ENCODE assay signal across 8 cellular contexts in the genomic region with DNA sequence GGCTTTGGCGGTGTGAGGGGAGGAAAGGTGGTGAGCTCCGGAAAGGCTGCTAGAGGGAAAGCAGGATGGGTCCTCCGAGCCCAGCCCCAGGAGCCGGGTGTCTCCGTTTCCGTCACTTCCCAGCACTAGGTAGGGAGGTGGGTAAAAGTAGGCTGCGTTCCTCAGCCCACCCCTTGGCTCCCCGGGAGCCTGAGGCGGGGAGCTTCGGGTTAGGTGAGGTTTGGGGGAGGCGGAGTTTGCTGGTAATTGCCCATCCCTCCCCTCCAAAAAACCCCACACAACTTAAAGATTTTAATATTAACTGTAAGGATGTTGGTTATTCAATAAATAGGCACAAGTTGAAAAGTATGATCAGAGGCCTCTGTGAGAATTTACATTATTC. TPM values are rescaled to one million over a fixed set of nuclear protein-coding genes. Genes with fewer than 3 reads are reported as not detected.
DNase-seq lines count a peak whose midpoint lies in the region; ATAC-seq and TF ChIP-seq lines count a peak whose summit lies in the region.

No MANE protein-coding gene starts in this region.

- no peaks in the 10 kb centered on the region for H3K27me3 Mint-ChIP-seq in CD4-positive, CD25-positive, alpha-beta regulatory T cell
- no peaks in the 10 kb centered on the region for H3K27me3 Mint-ChIP-seq in chondrocyte (ENCODE audit: low read depth)
- H3K27me3 Mint-ChIP-seq in nephron progenitor cell (ENCODE audit: low read depth, poor library complexity): no peaks in the 10 kb centered on the region

- no peaks in the 10 kb centered on the region for H3K9me3 Mint-ChIP-seq in CD4-positive, CD25-positive, alpha-beta regulatory T cell
- H3K9me3 Mint-ChIP-seq in chondrocyte (ENCODE audit: low read depth) (no peaks in the 10 kb centered on the region), nephron progenitor cell (peaks cover 8% of the 10 kb centered on the region)

- H3K9me3 ChIP-seq in CD4-positive, CD25-positive, alpha-beta regulatory T cell (ENCODE audit: control insufficient read depth in 2 of 2, low read length in 2 of 2): no peaks in the 10 kb centered on the region

- no peaks in the 10 kb centered on the region for H3K27me3 ChIP-seq in CD4-positive, CD25-positive, alpha-beta regulatory T cell (ENCODE audit: control insufficient read depth, insufficient read depth, low read length)

- peak overlapping the region; percentile 90 to 100 (median 98) for H3K4me3 Mint-ChIP-seq in CD4-positive, CD25-positive, alpha-beta regulatory T cell
- H3K4me3 Mint-ChIP-seq in chondrocyte (ENCODE audit: unreplicated experiment) (peak overlapping the region; percentile 100), nephron progenitor cell (peak overlapping the region; percentile 97)

- H3K36me3 ChIP-seq in CD4-positive, CD25-positive, alpha-beta regulatory T cell (ENCODE audit: control insufficient read depth, insufficient read depth, low read length): no peaks in the 10 kb centered on the region

- TF ChIP-seq CTCF in chondrocyte (IDR thresholded peaks at IDR 0.05): no peak
- no peak for TF ChIP-seq CTCF in nephron progenitor cell (IDR thresholded peaks at IDR 0.05)

- peaks cover 23% of the 10 kb centered on the region for H3K4me1 ChIP-seq in CD4-positive, CD25-positive, alpha-beta regulatory T cell (ENCODE audit: control insufficient read depth, insufficient read depth, low read length, poor library complexity, severe bottlenecking)

- H3K36me3 Mint-ChIP-seq in CD4-positive, CD25-positive, alpha-beta regulatory T cell: peaks cover 5% of the 10 kb centered on the region
- no peaks in the 10 kb centered on the region for H3K36me3 Mint-ChIP-seq in chondrocyte (ENCODE audit: low read depth)
- peaks cover 25% of the 10 kb centered on the region for H3K36me3 Mint-ChIP-seq in nephron progenitor cell (ENCODE audit: low read depth)

- peak overlapping the region; percentile 90 for H3K27ac ChIP-seq in CD4-positive, CD25-positive, alpha-beta regulatory T cell (ENCODE audit: insufficient read depth, low read length, poor library complexity, severe bottlenecking)

- peak overlapping the region; percentile 78 for H3K4me3 ChIP-seq in CD4-positive, CD25-positive, alpha-beta regulatory T cell (ENCODE audit: low read depth, low read length)

- peak overlapping the region; percentile 99 to 100 (median 99) for H3K27ac Mint-ChIP-seq in CD4-positive, CD25-positive, alpha-beta regulatory T cell
- peak overlapping the region; percentile 100 for H3K27ac Mint-ChIP-seq in chondrocyte (ENCODE audit: unreplicated experiment)
- H3K27ac Mint-ChIP-seq in nephron progenitor cell: peak overlapping the region; percentile 96

- ATAC-seq in CD4-positive, CD25-positive, alpha-beta regulatory T cell (ENCODE audit: low read depth in 2 of 2): peak; percentile 3
- ATAC-seq in GM19468 (IDR thresholded peaks at IDR 0.05; ENCODE audit: extremely low read depth, unreplicated experiment): peak; percentile 1
- ATAC-seq in HG03565 (IDR thresholded peaks at IDR 0.05; ENCODE audit: unreplicated experiment): peak; percentile 8

- DNase-seq in CD4-positive, CD25-positive, alpha-beta regulatory T cell: no peak
- DNase-seq in chondrocyte (ENCODE audit: low spot score) (no peak), nephron progenitor cell (no peak), DMS79 (lab: John Stamatoyannopoulos, UW) (no peak), SK-N-DZ (ENCODE audit: low spot score) (no peak), SIG-M5 treated with dmso at 0.1 percent for 504 hours (lab: John Stamatoyannopoulos, UW; ENCODE audit: unreplicated experiment) (no peak)

- H3K4me1 Mint-ChIP-seq in CD4-positive, CD25-positive, alpha-beta regulatory T cell: peaks cover 19 to 66% (median 38%) of the 10 kb centered on the region in 4 donors
- H3K4me1 Mint-ChIP-seq in chondrocyte (ENCODE audit: low read depth) (peaks cover 36% of the 10 kb centered on the region), nephron progenitor cell (peaks cover 32% of the 10 kb centered on the region)

RNA-seq across cellular contexts. Expression of a gene that starts 0.6 kb away (rescaled TPM):
- total RNA-seq in CD4-positive, CD25-positive, alpha-beta regulatory T cell: 62.6 TPM
- polyA plus RNA-seq in CD4-positive, CD25-positive, alpha-beta regulatory T cell: 10 to 100 TPM; 22.3 to 49.9 (median 38.2) TPM
- total RNA-seq in chondrocyte: 55.5 to 61.0 TPM (median 59.8 TPM) in 3 replicates
- polyA plus RNA-seq in SK-N-DZ (2014; cell fraction: cytosol; rRNA removed): 51.5 and 53.3 TPM in 2 replicates
- 30.5 and 35.1 TPM in 2 replicates for polyA plus RNA-seq in SK-N-DZ (2014; cell fraction: nucleus; rRNA removed)

RNA-seq across cellular contexts. Expression of a gene that starts 13.0 kb away (rescaled TPM):
- total RNA-seq in CD4-positive, CD25-positive, alpha-beta regulatory T cell: 66.2 TPM
- 100 to 1,000 TPM; 359 to 452 (median 396) TPM for polyA plus RNA-seq in CD4-positive, CD25-positive, alpha-beta regulatory T cell
- 143 to 205 TPM (median 148 TPM) in 3 replicates for total RNA-seq in chondrocyte
- polyA plus RNA-seq in SK-N-DZ (2014; cell fraction: cytosol; rRNA removed): 362 and 398 TPM in 2 replicates
- 163 and 239 TPM in 2 replicates for polyA plus RNA-seq in SK-N-DZ (2014; cell fraction: nucleus; rRNA removed)
